1 cellular context compared by ENCODE assay signal in the genomic region with DNA sequence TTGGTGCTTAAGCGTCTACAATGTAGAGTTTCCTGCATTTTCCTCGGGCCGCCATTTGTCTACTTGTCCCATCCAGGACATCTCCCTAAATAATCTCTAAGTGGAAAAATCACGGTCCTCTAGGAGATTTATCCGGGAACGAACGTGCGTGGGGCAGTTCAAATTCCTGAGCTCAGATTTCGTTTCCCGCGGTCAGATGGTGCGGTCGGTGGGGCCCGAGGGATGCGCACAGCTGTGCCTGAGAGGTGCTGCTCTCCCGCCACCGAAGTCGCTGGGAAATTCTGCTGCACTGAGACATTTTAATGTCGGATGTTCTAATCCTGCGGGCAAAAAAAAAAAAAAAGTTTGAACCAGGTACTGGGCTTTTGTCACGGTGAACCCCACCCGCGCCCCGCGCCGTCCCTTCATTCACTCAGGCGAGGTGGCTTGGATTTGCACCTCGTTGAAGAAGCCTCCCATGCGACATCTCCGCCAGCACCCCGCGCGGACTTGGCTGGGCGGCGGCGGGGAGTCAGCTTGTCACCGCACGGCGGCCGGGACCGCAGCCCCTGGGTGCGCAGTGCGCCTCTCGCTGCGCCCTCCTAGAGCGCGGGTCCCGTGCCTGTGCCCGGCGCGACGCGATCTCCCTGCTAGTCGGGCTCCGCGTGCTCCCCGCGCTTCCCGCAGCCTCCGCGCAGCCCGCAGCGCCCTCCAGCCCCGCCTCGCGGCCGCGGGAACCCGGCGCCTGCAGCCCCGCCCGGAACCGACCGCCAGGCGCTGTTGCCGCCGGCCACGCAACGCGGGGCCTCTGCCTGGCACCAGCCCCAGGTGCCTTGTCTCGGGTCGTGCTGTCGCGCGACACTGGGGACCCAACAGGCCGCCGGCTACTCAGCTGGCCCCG.
TF ChIP-seq lines count a peak whose summit lies in the region.

No MANE protein-coding gene starts in this region.

TF ChIP-seq in K562, 482 proteins besides CTCF, POLR2A, EP300 and RAD21 (continued from another document):
- TF ChIP-seq, protein P1, sequence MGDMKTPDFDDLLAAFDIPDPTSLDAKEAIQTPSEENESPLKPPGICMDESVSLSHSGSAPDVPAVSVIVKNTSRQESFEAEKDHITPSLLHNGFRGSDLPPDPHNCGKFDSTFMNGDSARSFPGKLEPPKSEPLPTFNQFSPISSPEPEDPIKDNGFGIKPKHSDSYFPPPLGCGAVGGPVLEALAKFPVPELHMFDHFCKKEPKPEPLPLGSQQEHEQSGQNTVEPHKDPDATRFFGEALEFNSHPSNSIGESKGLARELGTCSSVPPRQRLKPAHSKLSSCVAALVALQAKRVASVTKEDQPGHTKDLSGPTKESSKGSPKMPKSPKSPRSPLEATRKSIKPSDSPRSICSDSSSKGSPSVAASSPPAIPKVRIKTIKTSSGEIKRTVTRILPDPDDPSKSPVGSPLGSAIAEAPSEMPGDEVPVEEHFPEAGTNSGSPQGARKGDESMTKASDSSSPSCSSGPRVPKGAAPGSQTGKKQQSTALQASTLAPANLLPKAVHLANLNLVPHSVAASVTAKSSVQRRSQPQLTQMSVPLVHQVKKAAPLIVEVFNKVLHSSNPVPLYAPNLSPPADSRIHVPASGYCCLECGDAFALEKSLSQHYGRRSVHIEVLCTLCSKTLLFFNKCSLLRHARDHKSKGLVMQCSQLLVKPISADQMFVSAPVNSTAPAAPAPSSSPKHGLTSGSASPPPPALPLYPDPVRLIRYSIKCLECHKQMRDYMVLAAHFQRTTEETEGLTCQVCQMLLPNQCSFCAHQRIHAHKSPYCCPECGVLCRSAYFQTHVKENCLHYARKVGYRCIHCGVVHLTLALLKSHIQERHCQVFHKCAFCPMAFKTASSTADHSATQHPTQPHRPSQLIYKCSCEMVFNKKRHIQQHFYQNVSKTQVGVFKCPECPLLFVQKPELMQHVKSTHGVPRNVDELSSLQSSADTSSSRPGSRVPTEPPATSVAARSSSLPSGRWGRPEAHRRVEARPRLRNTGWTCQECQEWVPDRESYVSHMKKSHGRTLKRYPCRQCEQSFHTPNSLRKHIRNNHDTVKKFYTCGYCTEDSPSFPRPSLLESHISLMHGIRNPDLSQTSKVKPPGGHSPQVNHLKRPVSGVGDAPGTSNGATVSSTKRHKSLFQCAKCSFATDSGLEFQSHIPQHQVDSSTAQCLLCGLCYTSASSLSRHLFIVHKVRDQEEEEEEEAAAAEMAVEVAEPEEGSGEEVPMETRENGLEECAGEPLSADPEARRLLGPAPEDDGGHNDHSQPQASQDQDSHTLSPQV (IDR thresholded peaks at IDR 0.05), result 0 out of 2 replicates have a peak, but pooled peaks have one; percentile 43
- no peak for TF ChIP-seq NBN (IDR thresholded peaks at IDR 0.05; ENCODE audit: low read depth)
- no peak for TF ChIP-seq ZBTB1 (CRISPR knock-in tag; IDR thresholded peaks at IDR 0.05; ENCODE audit: borderline replicate concordance, low read depth)
- no peak for TF ChIP-seq MAFG (tag; conservative IDR thresholded peaks at IDR 0.05)
- TF ChIP-seq GATAD2B (IDR thresholded peaks at IDR 0.05; ENCODE audit: borderline replicate concordance), result no peak
- TF ChIP-seq ZNF778 (CRISPR knock-in tag; IDR thresholded peaks at IDR 0.05), result no peak
- TF ChIP-seq SRF (CRISPR knock-in tag; IDR thresholded peaks at IDR 0.05), result no peak
- TF ChIP-seq TEAD2 (tag; IDR thresholded peaks at IDR 0.05), result no peak
- TF ChIP-seq, protein P2, sequence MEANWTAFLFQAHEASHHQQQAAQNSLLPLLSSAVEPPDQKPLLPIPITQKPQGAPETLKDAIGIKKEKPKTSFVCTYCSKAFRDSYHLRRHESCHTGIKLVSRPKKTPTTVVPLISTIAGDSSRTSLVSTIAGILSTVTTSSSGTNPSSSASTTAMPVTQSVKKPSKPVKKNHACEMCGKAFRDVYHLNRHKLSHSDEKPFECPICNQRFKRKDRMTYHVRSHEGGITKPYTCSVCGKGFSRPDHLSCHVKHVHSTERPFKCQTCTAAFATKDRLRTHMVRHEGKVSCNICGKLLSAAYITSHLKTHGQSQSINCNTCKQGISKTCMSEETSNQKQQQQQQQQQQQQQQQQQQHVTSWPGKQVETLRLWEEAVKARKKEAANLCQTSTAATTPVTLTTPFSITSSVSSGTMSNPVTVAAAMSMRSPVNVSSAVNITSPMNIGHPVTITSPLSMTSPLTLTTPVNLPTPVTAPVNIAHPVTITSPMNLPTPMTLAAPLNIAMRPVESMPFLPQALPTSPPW (CRISPR knock-in tag; IDR thresholded peaks at IDR 0.05), result 0 out of 2 replicates have a peak, but pooled peaks have one; percentile 14
- peak; percentile 47; the same call in 1 of the 2 replicates for TF ChIP-seq POLR2G (IDR thresholded peaks at IDR 0.05; ENCODE audit: low read depth, low read length)
- TF ChIP-seq NRF1 (conservative IDR thresholded peaks at IDR 0.05 in 1 of 2, IDR thresholded peaks at IDR 0.05 in 1 of 2), result peak in 1 of 2 experiments; percentile 20; a peak in 1 of 4 replicates
- no peak for TF ChIP-seq ZNF76 (CRISPR knock-in tag; IDR thresholded peaks at IDR 0.05; ENCODE audit: borderline replicate concordance)
- TF ChIP-seq ZNF830 (CRISPR knock-in tag; IDR thresholded peaks at IDR 0.05), result no peak
- TF ChIP-seq KHSRP (IDR thresholded peaks at IDR 0.05), result no peak
- TF ChIP-seq SIN3B (IDR thresholded peaks at IDR 0.05; ENCODE audit: low read depth), result no peak
